16 cellular contexts compared by ENCODE assay signal in the genomic region with DNA sequence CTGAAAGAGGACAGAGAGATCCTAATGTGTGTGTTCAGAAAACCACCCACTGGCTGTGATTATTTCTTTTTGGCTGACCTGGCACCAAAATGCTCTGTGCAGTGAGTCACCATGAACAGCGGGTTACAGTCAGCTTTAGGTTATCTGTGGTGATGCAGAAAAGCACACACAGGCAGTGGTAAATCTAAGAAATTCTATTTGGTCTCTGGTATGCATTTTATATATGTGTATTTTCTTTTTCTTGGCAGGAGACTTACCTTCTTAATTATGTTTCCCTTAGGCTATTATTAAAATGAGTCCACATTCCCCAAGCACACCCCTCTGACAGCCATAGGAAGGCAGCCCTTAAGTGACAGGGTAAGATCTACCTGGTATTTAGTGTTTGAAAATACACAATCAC.
A peak's percentile ranks its signal among the peaks of the same experiment; 100 is the strongest.
DNase-seq lines count a peak whose midpoint lies in the region; ATAC-seq and TF ChIP-seq lines count a peak whose summit lies in the region.
"Had no signal": no experiment of that assay in that cellular context is flagged by ENCODE, and none has a peak within 500 bp of the region (broad histone marks: within the 10 kb centered on the region; RNA-seq: fewer than 3 reads in every experiment).

No MANE protein-coding gene starts in this region.

- peak; percentile 42 for ATAC-seq in IMR-90 (ENCODE audit: low read depth)
- no peak for ATAC-seq in HG03135 (IDR thresholded peaks at IDR 0.05; ENCODE audit: unreplicated experiment)
- ATAC-seq: activated CD8-positive, alpha-beta T cell treated with anti-CD3 and anti-CD28 coated beads, Interleukin-2, amount 10 ng/mL, durations not matched to agents 7 days and 5 days; lower lobe of right lung had no signal

- in situ Hi-C loops in ACHN (cut with HindIII; ENCODE audit: low pct_ligation_motif_present, low pct_unique_long_range_greater_than_20kb, low sequenced_read_pairs), result no loop called here
- in situ Hi-C loops in IMR-90 (cut with MboI; ENCODE audit: low sequenced_read_pairs), result no loop called here
- in situ Hi-C loops in brain microvascular endothelial cell (cut with HindIII; ENCODE audit: low pct_ligation_motif_present, low sequenced_read_pairs), result no loop called here

- peak overlapping the region; percentile 20 for H2BK5ac ChIP-seq in IMR-90 (ENCODE audit: low read depth, low read length, poor library complexity, severe bottlenecking)

- H2BK15ac ChIP-seq in IMR-90 (ENCODE audit: low read depth, low read length), result no peak overlapping the region

- no peaks in the 10 kb centered on the region for H3K4me1 ChIP-seq in IMR-90 (ENCODE audit: control insufficient read depth, insufficient read depth, low read length)
- H3K4me1 ChIP-seq: lower lobe of right lung had no signal

- no peak overlapping the region for H3K4ac ChIP-seq in IMR-90 (ENCODE audit: low read depth, low read length)

- no peak for TF ChIP-seq CTCF in IMR-90 (conservative IDR thresholded peaks at IDR 0.05; ENCODE audit: low read depth, low read length)
- no peak for TF ChIP-seq CTCF in brain microvascular endothelial cell (IDR thresholded peaks at IDR 0.05; ENCODE audit: low read depth, low read length, missing control alignments)
- no peak for TF ChIP-seq CTCF in GM10248 (IDR thresholded peaks at IDR 0.05; ENCODE audit: control extremely low read depth, extremely low read depth, low read depth, missing control alignments)

- H2BK20ac ChIP-seq in IMR-90 (ENCODE audit: low read depth, low read length), result no peak overlapping the region

- no peak overlapping the region for H2AK9ac ChIP-seq in IMR-90 (replicated peaks; ENCODE audit: low read depth, low read length, poor library complexity)

- H4K5ac ChIP-seq in IMR-90 (ENCODE audit: low read depth, low read length), result no peak overlapping the region

- H3K4me3 ChIP-seq in IMR-90 (ENCODE audit: insufficient read depth, low read depth, low read length) (no peak overlapping the region), brain microvascular endothelial cell (ENCODE audit: low read depth, low read length) (no peak overlapping the region)
- H3K4me3 ChIP-seq: lower lobe of right lung had no signal

- H3K36me3 ChIP-seq in IMR-90 (ENCODE audit: control insufficient read depth, insufficient read depth, low read length) (no peaks in the 10 kb centered on the region), brain microvascular endothelial cell (replicated peaks) (no peaks in the 10 kb centered on the region)

- no peak for TF ChIP-seq POLR2A in IMR-90 (IDR thresholded peaks at IDR 0.05; ENCODE audit: low read depth, low read length)

- no peak overlapping the region for H3K56ac ChIP-seq in IMR-90 (ENCODE audit: extremely low read depth, insufficient read depth, low read length)

- TF ChIP-seq RAD21 in IMR-90 (IDR thresholded peaks at IDR 0.05; ENCODE audit: low read length), result no peak

- no peaks in the 10 kb centered on the region for H4K20me1 ChIP-seq in IMR-90 (ENCODE audit: insufficient read depth, low read length)

- H4K91ac ChIP-seq in IMR-90 (ENCODE audit: insufficient read depth, low read depth, low read length), result no peak overlapping the region

- no CpG with 5 or more reads among the region's 1 CpG for WGBS in IMR-90 (ENCODE audit: extremely low coverage in 2 of 2, insufficient read length in 1 of 2), 2 experiments

- DNase-seq in ACHN (peak; percentile 0), IMR-90 (peak; percentile 75), brain microvascular endothelial cell (peak; percentile 59), iris pigment epithelial cell (ENCODE audit: low read depth) (peak; percentile 67), foreskin melanocyte (no peak), GM10248 (ENCODE audit: extremely low spot score) (no peak), NCI-H2196 (lab: John Stamatoyannopoulos, UW; ENCODE audit: unreplicated experiment) (no peak)
- DNase-seq: activated CD8-positive, alpha-beta T cell treated with anti-CD3 and anti-CD28 coated beads, Interleukin-2, amount 10 ng/mL, durations not matched to agents 7 days and 5 days; activated effector memory CD4-positive, alpha-beta T cell treated with anti-CD3 and anti-CD28 coated beads, Interleukin-2, amount 50 U/mL, for 16 hours; caudate nucleus; DMS 273 treated with DMSO at 0.1 percent for 48 hours; lower lobe of right lung; NCI-H1417 treated with DMSO at 0.1 percent for 48 hours; NCI-H526; small intestine had no signal

- H2AFZ ChIP-seq in IMR-90 (replicated peaks; ENCODE audit: low read length, poor library complexity), result no peak overlapping the region

- H2BK120ac ChIP-seq in IMR-90 (ENCODE audit: low read depth, low read length), result no peak overlapping the region

- no peaks in the 10 kb centered on the region for H3K9me1 ChIP-seq in IMR-90 (ENCODE audit: insufficient read depth, low read length)

- H3K18ac ChIP-seq in IMR-90 (ENCODE audit: low read depth, low read length), result no peak overlapping the region

- H3K27me3 ChIP-seq in IMR-90 (ENCODE audit: control insufficient read depth, insufficient read depth, low read length), result no peaks in the 10 kb centered on the region
- H3K27me3 ChIP-seq in brain microvascular endothelial cell (replicated peaks), result no peaks in the 10 kb centered on the region

- no peak overlapping the region for H2AK5ac ChIP-seq in IMR-90 (ENCODE audit: low read depth, low read length)

- no peak overlapping the region for H3K27ac ChIP-seq in IMR-90 (ENCODE audit: insufficient read depth, low read length)
- no peak overlapping the region for H3K27ac ChIP-seq in brain microvascular endothelial cell
- H3K27ac ChIP-seq: lower lobe of right lung had no signal

- H4K8ac ChIP-seq in IMR-90 (ENCODE audit: low read depth in 2 of 2, low read length in 2 of 2), result no peak overlapping the region

- no TSS peak for BruUV-seq in IMR-90 (replicated peaks; lab: Mats Ljungman, UMichigan)

- no peak overlapping the region for H3K9ac ChIP-seq in IMR-90 (ENCODE audit: low read depth, low read length)

- H3K14ac ChIP-seq in IMR-90 (replicated peaks; ENCODE audit: low read depth, low read length), result no peak overlapping the region

- H3K23ac ChIP-seq in IMR-90 (ENCODE audit: low read depth, low read length), result no peak overlapping the region

- POLR2A ChIA-PET in IMR-90 (lab: Charles Lee; ENCODE audit: unreplicated experiment), result no interaction called here
- POLR2A ChIA-PET in GM10248 (lab: Yijun Ruan, JAX), result no interaction called here

- H3K79me1 ChIP-seq in IMR-90 (ENCODE audit: low read depth in 1 of 2, low read length in 2 of 2), result no peaks in the 10 kb centered on the region

- no peak overlapping the region for H3K4me2 ChIP-seq in IMR-90 (ENCODE audit: low read depth, low read length)

- CTCF ChIA-PET in IMR-90 (lab: Yijun Ruan, JAX), result no interaction called here
- CTCF ChIA-PET in GM10248 (lab: Yijun Ruan, JAX), result no interaction called here

- H3K9me3 ChIP-seq in IMR-90 (ENCODE audit: control insufficient read depth, insufficient read depth, low read length), result no peaks in the 10 kb centered on the region
- H3K9me3 ChIP-seq: lower lobe of right lung had no signal

- dilution Hi-C loops in IMR-90 (cut with HindIII; ENCODE audit: low sequenced_read_pairs, unreplicated experiment), result no loop called here

- intact Hi-C loops in IMR-90 (cut with micrococcal nuclease), result no loop called here

TF ChIP-seq in IMR-90, 13 proteins besides CTCF, POLR2A, EP300 and RAD21:
- TF ChIP-seq MXI1 (IDR thresholded peaks at IDR 0.05; ENCODE audit: borderline replicate concordance, low read depth, low read length) (no peak), MAFK (IDR thresholded peaks at IDR 0.05; ENCODE audit: low read depth, low read length) (peak; percentile 48; the same call in 1 of the 2 replicates), FOS (IDR thresholded peaks at IDR 0.05; ENCODE audit: low read depth, low read length) (peak; percentile 25; the same call in 1 of the 2 replicates), NFE2L2 (IDR thresholded peaks at IDR 0.05; ENCODE audit: low read depth, low read length) (no peak), SMC3 (IDR thresholded peaks at IDR 0.05; ENCODE audit: low read depth, low read length) (no peak), RFX5 (IDR thresholded peaks at IDR 0.05; ENCODE audit: low read depth, low read length) (no peak), MAZ (IDR thresholded peaks at IDR 0.05; ENCODE audit: borderline replicate concordance, low read depth, low read length) (no peak), BHLHE40 (IDR thresholded peaks at IDR 0.05; ENCODE audit: low read depth, low read length) (0 out of 2 replicates have a peak, but pooled peaks have one; percentile 5), CHD1 (IDR thresholded peaks at IDR 0.05; ENCODE audit: low read depth, low read length) (no peak)
- TF ChIP-seq, protein P1, sequence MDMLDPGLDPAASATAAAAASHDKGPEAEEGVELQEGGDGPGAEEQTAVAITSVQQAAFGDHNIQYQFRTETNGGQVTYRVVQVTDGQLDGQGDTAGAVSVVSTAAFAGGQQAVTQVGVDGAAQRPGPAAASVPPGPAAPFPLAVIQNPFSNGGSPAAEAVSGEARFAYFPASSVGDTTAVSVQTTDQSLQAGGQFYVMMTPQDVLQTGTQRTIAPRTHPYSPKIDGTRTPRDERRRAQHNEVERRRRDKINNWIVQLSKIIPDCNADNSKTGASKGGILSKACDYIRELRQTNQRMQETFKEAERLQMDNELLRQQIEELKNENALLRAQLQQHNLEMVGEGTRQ (IDR thresholded peaks at IDR 0.05; ENCODE audit: low read depth, low read length), result no peak

Comparison
In these comparisons a context has a peak if more than half of its experiments do, and no peak if none do; other contexts are left out.
1. DNase-seq: peak in ACHN (single experiment), IMR-90 (single experiment), brain microvascular endothelial cell (single experiment) and iris pigment epithelial cell (single experiment); none in foreskin melanocyte (single experiment), GM10248 (single experiment) and NCI-H2196 (single experiment).